In genomic region chr17:63925615-63926014, GRCh38 we compare ENCODE assay signal across 25 cellular contexts. TPM values are rescaled to one million over a fixed set of nuclear protein-coding genes. Genes with fewer than 3 reads are reported as not detected.
DNase-seq lines count a peak whose midpoint lies in the region; ATAC-seq and TF ChIP-seq lines count a peak whose summit lies in the region.
"Had no signal": no experiment of that assay in that cellular context is flagged by ENCODE, and none has a peak within 500 bp of the region (broad histone marks: within the 10 kb centered on the region; RNA-seq: fewer than 3 reads in every experiment).

No MANE protein-coding gene starts in this region.

- no peaks in the 10 kb centered on the region for H3K36me3 ChIP-seq in SK-N-SH (replicated peaks in 1 of 2; ENCODE audit: control insufficient read depth in 1 of 2, insufficient read depth in 2 of 2, low read length in 1 of 2)
- peaks cover 0 to 36% (median 19%) of the 10 kb centered on the region in 6 donors for H3K36me3 ChIP-seq in spleen
- H3K36me3 ChIP-seq: tibial artery had no signal

- no peak overlapping the region for H3K4me2 ChIP-seq in SK-N-SH
- H3K4me2 ChIP-seq: hepatocyte, smooth muscle cell had no signal

- H3K9me3 Mint-ChIP-seq in activated naive CD8-positive, alpha-beta T cell treated with anti-CD3 and anti-CD28 coated beads for 36 hours: no peaks in the 10 kb centered on the region
- H3K9me3 Mint-ChIP-seq: activated CD4-positive, alpha-beta memory T cell treated with anti-CD3 and anti-CD28 coated beads, Interleukin-2, amount 10 ng/mL, durations not matched to agents 7 days and 5 days; activated naive CD4-positive, alpha-beta T cell treated with anti-CD3 and anti-CD28 coated beads, Interleukin-2, amount 10 ng/mL, durations not matched to agents 7 days and 5 days; activated T-cell treated with anti-CD3 and anti-CD28 coated beads, Interleukin-2, amount 50 U/mL, for 24 hours; endodermal cell; nephron progenitor cell had no signal

- no peak overlapping the region for H3K27ac ChIP-seq in SK-N-SH (ENCODE audit: low read depth in 2 of 2, low read length in 1 of 2)
- H3K27ac ChIP-seq in spleen: peak overlapping the region in 6 of 8 donors; percentile 46 to 94 (median 86)
- H3K27ac ChIP-seq: 22Rv1, hepatocyte, tibial artery had no signal

- no peak for TF ChIP-seq CTCF in SK-N-SH (IDR thresholded peaks at IDR 0.05)
- TF ChIP-seq CTCF in spleen (IDR thresholded peaks at IDR 0.05 in 8 of 11, conservative IDR thresholded peaks at IDR 0.05 in 3 of 11): peak in 1 of 11 experiments; percentile 16

- ATAC-seq in SK-N-SH treated with all-trans-retinoic acid at 6 μM for 48 hours: no peak
- peak; percentile 33 for ATAC-seq in GM21447 (IDR thresholded peaks at IDR 0.05; ENCODE audit: unreplicated experiment)
- ATAC-seq in HG03097 (IDR thresholded peaks at IDR 0.05; ENCODE audit: low FRiP score, unreplicated experiment): no peak

- TF ChIP-seq POLR2A in spleen (IDR thresholded peaks at IDR 0.05): no peak

- H3K4me1 Mint-ChIP-seq in activated naive CD8-positive, alpha-beta T cell treated with anti-CD3 and anti-CD28 coated beads for 36 hours: no peaks in the 10 kb centered on the region
- H3K4me1 Mint-ChIP-seq: endodermal cell had no signal

- H3K9ac ChIP-seq in SK-N-SH: no peak overlapping the region

- TF ChIP-seq RAD21 in SK-N-SH (IDR thresholded peaks at IDR 0.05; ENCODE audit: low read length): no peak

- H3K27me3 ChIP-seq in SK-N-SH (ENCODE audit: insufficient read depth) (no peaks in the 10 kb centered on the region), spleen (replicated peaks in 1 of 7) (no peaks in the 10 kb centered on the region)
- H3K27me3 ChIP-seq: hepatocyte, tibial artery had no signal

- WGBS in SK-N-SH (ENCODE audit: low lambda C conversion rate): 56% methylated on average over 5 of the region's 5 CpGs
- 49 to 67% (median 54%) methylated on average over 5 of the region's 5 CpGs for WGBS in spleen, 5 donors

- DNase-seq in SK-N-SH (peak; percentile 25), spleen (peak; percentile 90), NCI-H128 (lab: John Stamatoyannopoulos, UW; ENCODE audit: unreplicated experiment) (no peak)
- no peak for DNase-seq in activated naive CD8-positive, alpha-beta T cell treated with anti-CD3 and anti-CD28 coated beads for 36 hours
- no peak for DNase-seq in activated CD4-positive, CD25-positive, alpha-beta regulatory T cell treated with anti-CD3 and anti-CD28 coated beads, Interleukin-2, amount 50 U/mL, for 72 hours
- DNase-seq: activated CD4-positive, alpha-beta memory T cell treated with anti-CD3 and anti-CD28 coated beads, Interleukin-2, amount 10 ng/mL, durations not matched to agents 7 days and 5 days; activated naive CD4-positive, alpha-beta T cell treated with anti-CD3 and anti-CD28 coated beads, Interleukin-2, amount 10 ng/mL, durations not matched to agents 7 days and 5 days; activated T-cell treated with anti-CD3 and anti-CD28 coated beads, Interleukin-2, amount 50 U/mL, for 24 hours; C1 segment of cervical spinal cord; DMS53; endodermal cell; NCI-H1417 treated with DMSO at 0.1 percent for 48 hours; nephron progenitor cell; RPMI8226; stimulated activated CD8-positive, alpha-beta memory T cell treated with anti-CD3 and anti-CD28 coated beads, Interleukin-4, amount 100 ng/mL, for 48 hours; tibial artery had no signal

- POLR2A ChIA-PET in SK-N-SH (lab: Yijun Ruan, JAX): no interaction called here

- no peaks in the 10 kb centered on the region for H3K27me3 Mint-ChIP-seq in activated naive CD8-positive, alpha-beta T cell treated with anti-CD3 and anti-CD28 coated beads for 36 hours
- H3K27me3 Mint-ChIP-seq: activated CD4-positive, alpha-beta memory T cell treated with anti-CD3 and anti-CD28 coated beads, Interleukin-2, amount 10 ng/mL, durations not matched to agents 7 days and 5 days; activated T-cell treated with anti-CD3 and anti-CD28 coated beads, Interleukin-2, amount 50 U/mL, for 24 hours had no signal

- H3K9me3 ChIP-seq in SK-N-SH (no peaks in the 10 kb centered on the region), spleen (no peaks in the 10 kb centered on the region)
- H3K9me3 ChIP-seq: tibial artery had no signal

- H3K4me3 ChIP-seq in SK-N-SH (ENCODE audit: low read depth in 2 of 2, low read length in 1 of 2) (no peak overlapping the region), spleen (peak overlapping the region in 1 of 8 donors; percentile 4)
- H3K4me3 ChIP-seq: hepatocyte, smooth muscle cell, tibial artery had no signal

- CTCF ChIA-PET in SK-N-SH (lab: Yijun Ruan, JAX): interaction anchor here (0.6 to 4.5 kb wide), 10 partner anchors 12 to 349 kb away, joined by 3 to 21 read pairs (median 4); partner anchors contain the start of gene CSHL1

- intact Hi-C loops in spleen (cut with DNase I; ENCODE audit: low total_unique reads): loop anchor here (10.0 kb wide), 1 partner anchor 59 kb away; no protein-coding TSS in a partner anchor

- H3K9me2 ChIP-seq in SK-N-SH: no peaks in the 10 kb centered on the region

- no peaks in the 10 kb centered on the region for H3F3A ChIP-seq in SK-N-SH (replicated peaks; ENCODE audit: insufficient read depth)

- no peaks in the 10 kb centered on the region for H3K79me2 ChIP-seq in SK-N-SH (ENCODE audit: insufficient read depth)
- H3K79me2 ChIP-seq: hepatocyte had no signal

- H3K4me1 ChIP-seq in SK-N-SH (ENCODE audit: control insufficient read depth in 1 of 2, insufficient read depth in 2 of 2, low read depth in 1 of 2, low read length in 1 of 2): no peaks in the 10 kb centered on the region
- peaks cover 28 to 93% (median 68%) of the 10 kb centered on the region in 6 donors for H3K4me1 ChIP-seq in spleen

- H3K4me3 Mint-ChIP-seq in activated naive CD8-positive, alpha-beta T cell treated with anti-CD3 and anti-CD28 coated beads for 36 hours: no peak overlapping the region
- H3K4me3 Mint-ChIP-seq: activated CD4-positive, alpha-beta memory T cell treated with anti-CD3 and anti-CD28 coated beads, Interleukin-2, amount 10 ng/mL, durations not matched to agents 7 days and 5 days; activated naive CD4-positive, alpha-beta T cell treated with anti-CD3 and anti-CD28 coated beads, Interleukin-2, amount 10 ng/mL, durations not matched to agents 7 days and 5 days; activated T-cell treated with anti-CD3 and anti-CD28 coated beads, Interleukin-2, amount 50 U/mL, for 24 hours; endodermal cell; nephron progenitor cell had no signal

- peak overlapping the region; percentile 25 for H3K27ac Mint-ChIP-seq in activated naive CD8-positive, alpha-beta T cell treated with anti-CD3 and anti-CD28 coated beads for 36 hours
- H3K27ac Mint-ChIP-seq: activated CD4-positive, alpha-beta memory T cell treated with anti-CD3 and anti-CD28 coated beads, Interleukin-2, amount 10 ng/mL, durations not matched to agents 7 days and 5 days; activated naive CD4-positive, alpha-beta T cell treated with anti-CD3 and anti-CD28 coated beads, Interleukin-2, amount 10 ng/mL, durations not matched to agents 7 days and 5 days; activated T-cell treated with anti-CD3 and anti-CD28 coated beads, Interleukin-2, amount 50 U/mL, for 24 hours; endodermal cell; nephron progenitor cell; progenitor cell of endocrine pancreas had no signal

- H4K20me1 ChIP-seq in SK-N-SH (ENCODE audit: insufficient read depth): no peaks in the 10 kb centered on the region

- H3K36me3 Mint-ChIP-seq in activated naive CD8-positive, alpha-beta T cell treated with anti-CD3 and anti-CD28 coated beads for 36 hours: no peaks in the 10 kb centered on the region

- TF ChIP-seq EP300 in SK-N-SH (IDR thresholded peaks at IDR 0.05; ENCODE audit: borderline replicate concordance in 1 of 2, low read depth in 1 of 2, low read length in 1 of 2): no peak

- H2AFZ ChIP-seq in SK-N-SH (ENCODE audit: low read depth): no peak overlapping the region
- H2AFZ ChIP-seq: hepatocyte had no signal

TF ChIP-seq in SK-N-SH treated with all-trans-retinoic acid at 6 μM for 48 hours, 23 proteins besides CTCF, POLR2A, EP300 and RAD21 (continues in another document):
- TF ChIP-seq ISL1 (CRISPR knock-in tag; IDR thresholded peaks at IDR 0.05): no peak
- no peak for TF ChIP-seq ZNF8 (CRISPR knock-in tag; IDR thresholded peaks at IDR 0.05)
- no peak for TF ChIP-seq TCF4 (CRISPR knock-in tag; IDR thresholded peaks at IDR 0.05; ENCODE audit: borderline replicate concordance)
- no peak for TF ChIP-seq OSR1 (CRISPR knock-in tag; IDR thresholded peaks at IDR 0.05)
- no peak for TF ChIP-seq CSDC2 (CRISPR knock-in tag; IDR thresholded peaks at IDR 0.05)

RNA-seq across cellular contexts. Expression of gene CD79B, which starts 6.5 kb away (rescaled TPM):
- polyA plus RNA-seq in SK-N-SH (2012; rRNA removed) (0.06 and 0.10 TPM in 2 replicates), spleen (100 to 1,000 TPM; 386 to 659 (median 624) TPM)
- polyA plus RNA-seq in SK-N-SH (2012; cell fraction: cytosol; rRNA removed): 0.08 and 0.30 TPM in 2 replicates
- 0.08 TPM in 1 of 2 replicates, not detected in the other for polyA plus RNA-seq in SK-N-SH (2012; cell fraction: nucleus; rRNA removed)
- total RNA-seq in activated naive CD8-positive, alpha-beta T cell treated with anti-CD3 and anti-CD28 coated beads for 36 hours: 10 to 100 TPM; 28.8 to 30.5 TPM
- 100 to 1,000 TPM; 149 to 226 (median 192) TPM for total RNA-seq in spleen
- total RNA-seq: kidney epithelial cell, progenitor cell of endocrine pancreas, smooth muscle cell had no signal
- polyA plus RNA-seq: smooth muscle cell had no signal

RNA-seq across cellular contexts. Expression of gene GH1, which starts 7.0 kb away (rescaled TPM):
- polyA plus RNA-seq in SK-N-SH (2012; rRNA removed) (not detected in 2 replicates), spleen (1 to 10 TPM in 1 of 3 donors, under 1 TPM in 2; 0.29 to 1.5 (median 0.65) TPM)
- not detected in 2 replicates for polyA plus RNA-seq in SK-N-SH (2012; cell fraction: cytosol; rRNA removed)
- not detected in 2 replicates for polyA plus RNA-seq in SK-N-SH (2012; cell fraction: nucleus; rRNA removed)
- total RNA-seq in activated naive CD8-positive, alpha-beta T cell treated with anti-CD3 and anti-CD28 coated beads for 36 hours: not detected
- 1 to 10 TPM in 2 of 7 donors, under 1 TPM in 3, not detected in 2; 0.47 to 1.4 (median 0.79) TPM for total RNA-seq in spleen
- total RNA-seq: activated CD4-positive, alpha-beta memory T cell treated with anti-CD3 and anti-CD28 coated beads, Interleukin-2, amount 10 ng/mL, durations not matched to agents 7 days and 5 days; endodermal cell; hepatocyte; kidney epithelial cell; mesenteric fat pad; progenitor cell of endocrine pancreas; smooth muscle cell had no signal
- polyA plus RNA-seq: hepatocyte, smooth muscle cell had no signal

RNA-seq across cellular contexts. Expression of gene CSHL1, which starts 14.6 kb away (rescaled TPM):
- polyA plus RNA-seq in SK-N-SH (2012; rRNA removed) (not detected in 2 replicates), spleen (under 1 TPM in 1 of 3 donors, not detected in 2; 0.06 TPM)
- not detected in 2 replicates for polyA plus RNA-seq in SK-N-SH (2012; cell fraction: cytosol; rRNA removed)
- polyA plus RNA-seq in SK-N-SH (2012; cell fraction: nucleus; rRNA removed): not detected in 2 replicates
- not detected for total RNA-seq in activated naive CD8-positive, alpha-beta T cell treated with anti-CD3 and anti-CD28 coated beads for 36 hours
- not detected for total RNA-seq in spleen
- total RNA-seq: activated CD4-positive, alpha-beta memory T cell treated with anti-CD3 and anti-CD28 coated beads, Interleukin-2, amount 10 ng/mL, durations not matched to agents 7 days and 5 days; endodermal cell; hepatocyte; kidney epithelial cell; mesenteric fat pad; progenitor cell of endocrine pancreas; smooth muscle cell had no signal
- polyA plus RNA-seq: hepatocyte, smooth muscle cell had no signal

RNA-seq across cellular contexts. Expression of gene CSH1, which starts 29.2 kb away (rescaled TPM):
- not detected in 2 replicates for polyA plus RNA-seq in SK-N-SH (2012; rRNA removed)
- polyA plus RNA-seq in SK-N-SH (2012; cell fraction: cytosol; rRNA removed): not detected in 2 replicates
- polyA plus RNA-seq in SK-N-SH (2012; cell fraction: nucleus; rRNA removed): not detected in 2 replicates
- not detected for total RNA-seq in activated naive CD8-positive, alpha-beta T cell treated with anti-CD3 and anti-CD28 coated beads for 36 hours
- total RNA-seq in spleen: not detected
- polyA plus RNA-seq in spleen: not detected
- total RNA-seq: activated CD4-positive, alpha-beta memory T cell treated with anti-CD3 and anti-CD28 coated beads, Interleukin-2, amount 10 ng/mL, durations not matched to agents 7 days and 5 days; kidney epithelial cell; mesenteric fat pad; progenitor cell of endocrine pancreas; smooth muscle cell had no signal
- polyA plus RNA-seq: hepatocyte, smooth muscle cell had no signal

RNA-seq across cellular contexts. Expression of gene GH2, which starts 43.9 kb away (rescaled TPM):
- polyA plus RNA-seq in SK-N-SH (2012; rRNA removed) (not detected in 2 replicates), spleen (not detected)
- polyA plus RNA-seq in SK-N-SH (2012; cell fraction: cytosol; rRNA removed): not detected in 2 replicates
- not detected in 2 replicates for polyA plus RNA-seq in SK-N-SH (2012; cell fraction: nucleus; rRNA removed)
- total RNA-seq in activated naive CD8-positive, alpha-beta T cell treated with anti-CD3 and anti-CD28 coated beads for 36 hours: not detected
- total RNA-seq in spleen: not detected
- total RNA-seq: activated CD4-positive, alpha-beta memory T cell treated with anti-CD3 and anti-CD28 coated beads, Interleukin-2, amount 10 ng/mL, durations not matched to agents 7 days and 5 days; hepatocyte; kidney epithelial cell; mesenteric fat pad; progenitor cell of endocrine pancreas; smooth muscle cell had no signal
- polyA plus RNA-seq: hepatocyte, smooth muscle cell had no signal

Comparison
In these comparisons a context has a peak if more than half of its experiments do, and no peak if none do; other contexts are left out.
1. DNase-seq: peak in SK-N-SH (single experiment) and spleen (single experiment); none in activated naive CD8-positive, alpha-beta T cell treated with anti-CD3 and anti-CD28 coated beads for 36 hours (single experiment), activated CD4-positive, CD25-positive, alpha-beta regulatory T cell treated with anti-CD3 and anti-CD28 coated beads, Interleukin-2, amount 50 U/mL, for 72 hours (single experiment) and NCI-H128 (single experiment).
2. H3K27ac ChIP-seq: peak in spleen (6 of 8); none in SK-N-SH (0 of 2).
3. RNA of gene CD79B, which starts 6.5 kb away (total RNA-seq): 149 to 226 TPM in spleen; 28.8 to 30.5 TPM in activated naive CD8-positive, alpha-beta T cell treated with anti-CD3 and anti-CD28 coated beads for 36 hours; every median in the first group is over 4 times any median in the second.